In genomic region chr1:199698222-199698621, GRCh38 we compare ENCODE assay signal across 23 cellular contexts.
"Had no signal": no experiment of that assay in that cellular context is flagged by ENCODE, and none has a peak within 500 bp of the region (broad histone marks: within the 10 kb centered on the region; RNA-seq: fewer than 3 reads in every experiment).

No MANE protein-coding gene starts in this region.

- H3K27ac ChIP-seq: coronary artery, foreskin keratinocyte, left ventricle myocardium inferior, stomach, thoracic aorta, transverse colon had no signal

- H3K27me3 ChIP-seq: foreskin keratinocyte, stomach, transverse colon had no signal

- DNase-seq: effector CD4-positive, alpha-beta T cell; endodermal cell; erythroblast; foreskin keratinocyte; immature natural killer cell; left cardiac atrium; left ventricle myocardium inferior; mesenchymal stem cell; midbrain; naive B cell; nephron progenitor cell; posterior cingulate gyrus; stimulated activated CD4-positive, alpha-beta T cell treated with anti-CD3 and anti-CD28 coated beads, Interleukin-2, amount 100 ng/mL, for 24 hours; stimulated activated naive CD4-positive, alpha-beta T cell; stomach; substantia nigra; transverse colon had no signal

- ATAC-seq: foreskin keratinocyte, left cardiac atrium, sciatic nerve had no signal

- FAIRE-seq: endothelial cell of umbilical vein, keratinocyte had no signal

- H3K9me3 ChIP-seq: left ventricle myocardium inferior, stomach, thoracic aorta, transverse colon had no signal

- H3K4me3 ChIP-seq: coronary artery, left ventricle myocardium inferior, lung, stomach, thoracic aorta, transverse colon had no signal

- H3K4me1 ChIP-seq: foreskin keratinocyte, left ventricle myocardium inferior, stomach, transverse colon had no signal

- H3K36me3 ChIP-seq: left ventricle myocardium inferior, stomach, thoracic aorta, transverse colon had no signal
